ENCODE assay signal across 12 cellular contexts in genomic region chr14:51424569-51425251, GRCh38.
DNase-seq lines count a peak whose midpoint lies in the region; ATAC-seq and TF ChIP-seq lines count a peak whose summit lies in the region.
"Had no signal": no experiment of that assay in that cellular context is flagged by ENCODE, and none has a peak within 500 bp of the region (broad histone marks: within the 10 kb centered on the region; RNA-seq: fewer than 3 reads in every experiment).

No MANE protein-coding gene starts in this region.

- peaks cover 4% of the 10 kb centered on the region; the same call in 1 of the 3 replicates for H3K4me1 Mint-ChIP-seq in GM23338
- H3K4me1 Mint-ChIP-seq: stimulated activated memory B cell treated with anti-CD40 and anti-IgM and Interleukin-4, amounts not matched to agents 10 μg/mL and 1 μg/mL and 100 μg/mL, for 72 hours had no signal

- ATAC-seq in GM23338 (peak; percentile 53; the same call in 2 of the 3 replicates), mucosa of descending colon (no peak)

- H3K4me3 ChIP-seq in GM23338 (no peak overlapping the region), skeletal muscle tissue (ENCODE audit: low read length in 3 of 3) (no peak overlapping the region), coronary artery (no peak overlapping the region), mucosa of descending colon (no peak overlapping the region)
- H3K4me3 ChIP-seq: BLaER1, cardiac muscle cell had no signal

- H3K27me3 ChIP-seq in GM23338 (ENCODE audit: insufficient read depth) (no peaks in the 10 kb centered on the region), skeletal muscle tissue (ENCODE audit: control insufficient read depth in 3 of 3, insufficient read depth in 3 of 3, low read length in 3 of 3) (no peaks in the 10 kb centered on the region)
- H3K27me3 ChIP-seq: BLaER1, cardiac muscle cell had no signal

- intact Hi-C loops in mucosa of descending colon (cut with DNase I, micrococcal nuclease) = no loop called here

- H3K36me3 Mint-ChIP-seq in GM23338 (ENCODE audit: low read depth) = peaks cover 7% of the 10 kb centered on the region; the same call in 2 of the 3 replicates
- H3K36me3 Mint-ChIP-seq: stimulated activated memory B cell treated with anti-CD40 and anti-IgM and Interleukin-4, amounts not matched to agents 10 μg/mL and 1 μg/mL and 100 μg/mL, for 72 hours had no signal

- H3K4me3 Mint-ChIP-seq in GM23338 = no peak overlapping the region
- H3K4me3 Mint-ChIP-seq: stimulated activated memory B cell treated with anti-CD40 and anti-IgM and Interleukin-4, amounts not matched to agents 10 μg/mL and 1 μg/mL and 100 μg/mL, for 72 hours had no signal

- no peaks in the 10 kb centered on the region for H3K9me3 ChIP-seq in skeletal muscle tissue (ENCODE audit: control insufficient read depth in 3 of 3, low read length in 3 of 3)
- H3K9me3 ChIP-seq in mucosa of descending colon = peaks cover 4% of the 10 kb centered on the region

- H3K27ac Mint-ChIP-seq in GM23338 = no peak overlapping the region
- H3K27ac Mint-ChIP-seq: stimulated activated memory B cell treated with anti-CD40 and anti-IgM and Interleukin-4, amounts not matched to agents 10 μg/mL and 1 μg/mL and 100 μg/mL, for 72 hours had no signal

- no peaks in the 10 kb centered on the region for H3K36me3 ChIP-seq in GM23338 (ENCODE audit: insufficient read depth)
- no peaks in the 10 kb centered on the region for H3K36me3 ChIP-seq in skeletal muscle tissue (ENCODE audit: control insufficient read depth in 3 of 3, insufficient read depth in 3 of 3, low read length in 3 of 3)
- H3K36me3 ChIP-seq in mucosa of descending colon (ENCODE audit: low read depth) = no peaks in the 10 kb centered on the region
- H3K36me3 ChIP-seq: BLaER1, cardiac muscle cell had no signal

- H3K9me3 Mint-ChIP-seq in GM23338 = peaks cover 14% of the 10 kb centered on the region

- no peaks in the 10 kb centered on the region for H3K79me2 ChIP-seq in GM23338 (replicated peaks; ENCODE audit: insufficient read depth)

- no peak overlapping the region for H3K4me2 ChIP-seq in GM23338
- H3K4me2 ChIP-seq: BLaER1 had no signal

- H3K27ac ChIP-seq in GM23338 (ENCODE audit: low read depth) (no peak overlapping the region), caudate nucleus (ENCODE audit: low read depth, low read length) (peak overlapping the region; percentile 6), skeletal muscle tissue (ENCODE audit: low read depth, low read length) (peak overlapping the region; percentile 74), coronary artery (peak overlapping the region in 1 of 2 donors; percentile 67)
- H3K27ac ChIP-seq: BLaER1, cardiac muscle cell had no signal

- H3F3A ChIP-seq in GM23338 (replicated peaks; ENCODE audit: low read depth) = no peaks in the 10 kb centered on the region

- H3K9ac ChIP-seq in skeletal muscle tissue (ENCODE audit: low read depth in 1 of 3, low read length in 3 of 3) = no peak overlapping the region
- H3K9ac ChIP-seq: BLaER1 had no signal

- H2AFZ ChIP-seq in GM23338 = peak overlapping the region; percentile 88; the same call in 1 of the 2 replicates

- DNase-seq in GM23338 (ENCODE audit: low spot score) (peak; percentile 37), caudate nucleus (lab: John Stamatoyannopoulos, UW) (no peak), iPS-NIHi7 (ENCODE audit: extremely low spot score) (peak; percentile 31), coronary artery (ENCODE audit: low spot score) (no peak), NCI-H1694 (lab: John Stamatoyannopoulos, UW) (no peak), mucosa of descending colon (no peak), ecto neural progenitor cell (ENCODE audit: low spot score) (no peak)
- DNase-seq: head of caudate nucleus had no signal

- peaks cover 6% of the 10 kb centered on the region for H3K27me3 Mint-ChIP-seq in GM23338 (ENCODE audit: insufficient read depth, low read depth, poor library complexity)

- H4K20me1 ChIP-seq in GM23338 (replicated peaks; ENCODE audit: insufficient read depth) = no peaks in the 10 kb centered on the region
- H4K20me1 ChIP-seq: BLaER1 had no signal

- H3K9me2 ChIP-seq in GM23338 (ENCODE audit: insufficient read depth) = peaks cover 3% of the 10 kb centered on the region; the same call in 1 of the 2 replicates

- TF ChIP-seq CTCF in GM23338 (conservative IDR thresholded peaks at IDR 0.05; ENCODE audit: low read depth in 2 of 2) (no peak), coronary artery (IDR thresholded peaks at IDR 0.05) (no peak), mucosa of descending colon (IDR thresholded peaks at IDR 0.05) (no peak)

- H3K4me1 ChIP-seq in GM23338 (ENCODE audit: insufficient read depth) = no peaks in the 10 kb centered on the region
- peaks cover 6 to 12% (median 6%) of the 10 kb centered on the region in 3 donors for H3K4me1 ChIP-seq in skeletal muscle tissue (ENCODE audit: control insufficient read depth in 3 of 3, insufficient read depth in 3 of 3, low read length in 3 of 3)
- H3K4me1 ChIP-seq in mucosa of descending colon (ENCODE audit: low read depth) = no peaks in the 10 kb centered on the region

TF ChIP-seq in GM23338, 12 proteins besides CTCF, POLR2A, EP300 and RAD21 (continues in another document):
- TF ChIP-seq EZH2 (IDR thresholded peaks at IDR 0.05; ENCODE audit: low read depth, unreplicated experiment) (no peak), ZNF331 (CRISPR knock-in tag; IDR thresholded peaks at IDR 0.05; ENCODE audit: low read depth) (no peak), JUNB (IDR thresholded peaks at IDR 0.05; ENCODE audit: unreplicated experiment) (no peak), REST (IDR thresholded peaks at IDR 0.05; ENCODE audit: unreplicated experiment) (no peak), ZNF114 (CRISPR knock-in tag; IDR thresholded peaks at IDR 0.05) (no peak), NANOG (IDR thresholded peaks at IDR 0.05; ENCODE audit: borderline replicate concordance) (no peak), CREB1 (CRISPR knock-in tag; IDR thresholded peaks at IDR 0.05; ENCODE audit: low read depth) (no peak), ETS1 (IDR thresholded peaks at IDR 0.05) (no peak), EZH2phosphoT487 (IDR thresholded peaks at IDR 0.05; ENCODE audit: unreplicated experiment) (no peak), STAT1 (IDR thresholded peaks at IDR 0.05; ENCODE audit: unreplicated experiment) (no peak)

Comparison
In these comparisons a context has a peak if more than half of its experiments do, and no peak if none do; other contexts are left out.
1. DNase-seq: peak in GM23338 (single experiment) and iPS-NIHi7 (single experiment); none in caudate nucleus (0 of 61), coronary artery (single experiment), NCI-H1694 (single experiment), mucosa of descending colon (0 of 3) and ecto neural progenitor cell (single experiment).